In the genomic region with DNA sequence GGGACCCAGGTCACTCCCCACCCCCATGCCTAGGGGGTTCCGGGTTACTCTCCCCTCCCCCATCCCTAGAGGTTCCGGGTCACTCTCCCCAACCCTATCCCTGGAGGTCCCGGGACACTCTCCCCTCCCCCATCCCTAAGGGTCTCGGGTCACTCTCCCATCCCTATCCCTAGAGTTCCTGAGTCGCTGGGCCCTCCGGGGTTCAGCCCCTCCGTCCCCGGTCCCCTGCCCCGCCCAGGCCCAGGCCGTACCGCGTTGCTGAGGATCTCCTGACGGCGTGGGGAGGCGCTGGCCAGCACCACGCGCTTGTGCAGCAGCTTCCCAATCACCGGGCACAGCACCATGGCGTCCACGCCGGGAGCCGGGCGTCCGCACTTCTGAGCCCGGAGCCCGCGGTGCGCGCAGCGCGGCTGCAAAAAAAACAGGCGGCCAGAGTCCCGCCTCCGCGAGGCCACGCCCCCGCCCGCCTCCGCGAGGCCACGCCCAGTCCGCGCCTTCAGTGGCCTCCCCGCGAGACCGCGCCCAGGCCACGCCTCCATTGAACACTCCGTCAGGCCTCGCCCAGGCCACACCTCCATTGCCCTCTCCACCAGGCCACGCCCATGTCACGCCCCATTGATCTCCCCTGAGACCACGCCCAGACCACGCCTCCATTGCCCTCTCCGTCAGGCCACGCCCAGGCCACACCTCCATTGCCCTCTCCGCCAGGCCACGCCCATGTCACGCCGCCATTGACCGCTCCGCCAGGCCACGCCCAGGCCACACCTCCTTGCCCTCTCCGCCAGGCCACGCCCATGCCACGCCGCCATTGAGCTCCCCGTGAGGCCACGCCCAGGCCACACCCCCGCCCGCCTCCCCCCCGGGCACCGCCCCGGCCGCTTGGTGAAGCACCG, we compare ENCODE assay signal across 1 cellular context.
TF ChIP-seq lines count a peak whose summit lies in the region.

A gene with protein sequence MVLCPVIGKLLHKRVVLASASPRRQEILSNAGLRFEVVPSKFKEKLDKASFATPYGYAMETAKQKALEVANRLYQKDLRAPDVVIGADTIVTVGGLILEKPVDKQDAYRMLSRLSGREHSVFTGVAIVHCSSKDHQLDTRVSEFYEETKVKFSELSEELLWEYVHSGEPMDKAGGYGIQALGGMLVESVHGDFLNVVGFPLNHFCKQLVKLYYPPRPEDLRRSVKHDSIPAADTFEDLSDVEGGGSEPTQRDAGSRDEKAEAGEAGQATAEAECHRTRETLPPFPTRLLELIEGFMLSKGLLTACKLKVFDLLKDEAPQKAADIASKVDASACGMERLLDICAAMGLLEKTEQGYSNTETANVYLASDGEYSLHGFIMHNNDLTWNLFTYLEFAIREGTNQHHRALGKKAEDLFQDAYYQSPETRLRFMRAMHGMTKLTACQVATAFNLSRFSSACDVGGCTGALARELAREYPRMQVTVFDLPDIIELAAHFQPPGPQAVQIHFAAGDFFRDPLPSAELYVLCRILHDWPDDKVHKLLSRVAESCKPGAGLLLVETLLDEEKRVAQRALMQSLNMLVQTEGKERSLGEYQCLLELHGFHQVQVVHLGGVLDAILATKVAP (minus strand): TSS at position 413 of the 893 bp plus-strand sequence. CDS start 69 bp downstream, at position 344.

TF ChIP-seq in HepG2, 621 proteins besides CTCF, POLR2A, EP300 and RAD21 (continued from another document and continues in another):
- TF ChIP-seq, protein P1, sequence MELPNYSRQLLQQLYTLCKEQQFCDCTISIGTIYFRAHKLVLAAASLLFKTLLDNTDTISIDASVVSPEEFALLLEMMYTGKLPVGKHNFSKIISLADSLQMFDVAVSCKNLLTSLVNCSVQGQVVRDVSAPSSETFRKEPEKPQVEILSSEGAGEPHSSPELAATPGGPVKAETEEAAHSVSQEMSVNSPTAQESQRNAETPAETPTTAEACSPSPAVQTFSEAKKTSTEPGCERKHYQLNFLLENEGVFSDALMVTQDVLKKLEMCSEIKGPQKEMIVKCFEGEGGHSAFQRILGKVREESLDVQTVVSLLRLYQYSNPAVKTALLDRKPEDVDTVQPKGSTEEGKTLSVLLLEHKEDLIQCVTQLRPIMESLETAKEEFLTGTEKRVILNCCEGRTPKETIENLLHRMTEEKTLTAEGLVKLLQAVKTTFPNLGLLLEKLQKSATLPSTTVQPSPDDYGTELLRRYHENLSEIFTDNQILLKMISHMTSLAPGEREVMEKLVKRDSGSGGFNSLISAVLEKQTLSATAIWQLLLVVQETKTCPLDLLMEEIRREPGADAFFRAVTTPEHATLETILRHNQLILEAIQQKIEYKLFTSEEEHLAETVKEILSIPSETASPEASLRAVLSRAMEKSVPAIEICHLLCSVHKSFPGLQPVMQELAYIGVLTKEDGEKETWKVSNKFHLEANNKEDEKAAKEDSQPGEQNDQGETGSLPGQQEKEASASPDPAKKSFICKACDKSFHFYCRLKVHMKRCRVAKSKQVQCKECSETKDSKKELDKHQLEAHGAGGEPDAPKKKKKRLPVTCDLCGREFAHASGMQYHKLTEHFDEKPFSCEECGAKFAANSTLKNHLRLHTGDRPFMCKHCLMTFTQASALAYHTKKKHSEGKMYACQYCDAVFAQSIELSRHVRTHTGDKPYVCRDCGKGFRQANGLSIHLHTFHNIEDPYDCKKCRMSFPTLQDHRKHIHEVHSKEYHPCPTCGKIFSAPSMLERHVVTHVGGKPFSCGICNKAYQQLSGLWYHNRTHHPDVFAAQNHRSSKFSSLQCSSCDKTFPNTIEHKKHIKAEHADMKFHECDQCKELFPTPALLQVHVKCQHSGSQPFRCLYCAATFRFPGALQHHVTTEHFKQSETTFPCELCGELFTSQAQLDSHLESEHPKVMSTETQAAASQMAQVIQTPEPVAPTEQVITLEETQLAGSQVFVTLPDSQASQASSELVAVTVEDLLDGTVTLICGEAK (IDR thresholded peaks at IDR 0.05): no peak
- TF ChIP-seq, protein P1 (CRISPR knock-in tag; IDR thresholded peaks at IDR 0.05): peak; percentile 46; the same call in 1 of the 2 replicates
- TF ChIP-seq HOXA3 (CRISPR knock-in tag; IDR thresholded peaks at IDR 0.05) (peak; percentile 25; the same call in 1 of the 2 replicates), TAF15 (IDR thresholded peaks at IDR 0.05; ENCODE audit: low read depth, low read length, poor library complexity, severe bottlenecking) (no peak), SIN3A (IDR thresholded peaks at IDR 0.05; ENCODE audit: borderline replicate concordance, low read depth, low read length) (peak; percentile 79; the same call in 1 of the 2 replicates), BCL6 (CRISPR knock-in tag; IDR thresholded peaks at IDR 0.05) (no peak), HIVEP1 (CRISPR knock-in tag; IDR thresholded peaks at IDR 0.05) (0 out of 2 replicates have a peak, but pooled peaks have one; percentile 23), HMG20B (CRISPR knock-in tag; conservative IDR thresholded peaks at IDR 0.05) (no peak), ZFX (CRISPR knock-in tag; IDR thresholded peaks at IDR 0.05; ENCODE audit: low read depth) (peak; percentile 70; the same call in 1 of the 2 replicates), MAZ (IDR thresholded peaks at IDR 0.05; ENCODE audit: borderline replicate concordance, low read depth, low read length) (peak; percentile 26; the same call in 1 of the 2 replicates), MAZ (CRISPR knock-in tag; IDR thresholded peaks at IDR 0.05; ENCODE audit: low read depth) (no peak; the same call in 1 of the 2 replicates), XRCC5 (optimal IDR thresholded peaks at IDR 0.05; ENCODE audit: low read length) (peak; percentile 18), TAF1 (CRISPR knock-in tag; IDR thresholded peaks at IDR 0.05) (peak; percentile 96), ZNF749 (CRISPR knock-in tag; IDR thresholded peaks at IDR 0.05; ENCODE audit: borderline replicate concordance) (peak; percentile 35; the same call in 1 of the 2 replicates), ESRRA (CRISPR knock-in tag; IDR thresholded peaks at IDR 0.05; ENCODE audit: low read depth) (peak; percentile 67), ZBTB38 (CRISPR knock-in tag; IDR thresholded peaks at IDR 0.05) (peak; percentile 57; the same call in 1 of the 2 replicates), DR1 (CRISPR knock-in tag; IDR thresholded peaks at IDR 0.05) (peak; percentile 98), ATF7-NPFF (CRISPR knock-in tag; IDR thresholded peaks at IDR 0.05; ENCODE audit: low read depth) (peak; percentile 67; the same call in 1 of the 2 replicates), HDAC1 (CRISPR knock-in tag; IDR thresholded peaks at IDR 0.05) (peak; percentile 63; the same call in 1 of the 2 replicates), SMC3 (IDR thresholded peaks at IDR 0.05; ENCODE audit: low read length) (no peak), FOSL2 (CRISPR knock-in tag; IDR thresholded peaks at IDR 0.05) (0 out of 2 replicates have a peak, but pooled peaks have one; percentile 4), MEIS1 (CRISPR knock-in tag; IDR thresholded peaks at IDR 0.05; ENCODE audit: borderline replicate concordance) (0 out of 2 replicates have a peak, but pooled peaks have one; percentile 24), SMARCE1 (IDR thresholded peaks at IDR 0.05; ENCODE audit: borderline replicate concordance) (no peak), KDM4B (CRISPR knock-in tag; IDR thresholded peaks at IDR 0.05) (0 out of 2 replicates have a peak, but pooled peaks have one; percentile 28)
- TF ChIP-seq, protein P2, sequence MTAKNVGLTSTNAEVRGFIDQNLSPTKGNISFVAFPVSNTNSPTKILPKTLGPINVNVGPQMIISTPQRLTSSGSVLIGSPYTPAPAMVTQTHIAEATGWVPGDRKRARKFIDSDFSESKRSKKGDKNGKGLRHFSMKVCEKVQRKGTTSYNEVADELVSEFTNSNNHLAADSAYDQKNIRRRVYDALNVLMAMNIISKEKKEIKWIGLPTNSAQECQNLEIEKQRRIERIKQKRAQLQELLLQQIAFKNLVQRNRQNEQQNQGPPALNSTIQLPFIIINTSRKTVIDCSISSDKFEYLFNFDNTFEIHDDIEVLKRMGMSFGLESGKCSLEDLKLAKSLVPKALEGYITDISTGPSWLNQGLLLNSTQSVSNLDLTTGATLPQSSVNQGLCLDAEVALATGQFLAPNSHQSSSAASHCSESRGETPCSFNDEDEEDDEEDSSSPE (CRISPR knock-in tag; IDR thresholded peaks at IDR 0.05): peak; percentile 51; the same call in 1 of the 2 replicates
- TF ChIP-seq, protein P3, sequence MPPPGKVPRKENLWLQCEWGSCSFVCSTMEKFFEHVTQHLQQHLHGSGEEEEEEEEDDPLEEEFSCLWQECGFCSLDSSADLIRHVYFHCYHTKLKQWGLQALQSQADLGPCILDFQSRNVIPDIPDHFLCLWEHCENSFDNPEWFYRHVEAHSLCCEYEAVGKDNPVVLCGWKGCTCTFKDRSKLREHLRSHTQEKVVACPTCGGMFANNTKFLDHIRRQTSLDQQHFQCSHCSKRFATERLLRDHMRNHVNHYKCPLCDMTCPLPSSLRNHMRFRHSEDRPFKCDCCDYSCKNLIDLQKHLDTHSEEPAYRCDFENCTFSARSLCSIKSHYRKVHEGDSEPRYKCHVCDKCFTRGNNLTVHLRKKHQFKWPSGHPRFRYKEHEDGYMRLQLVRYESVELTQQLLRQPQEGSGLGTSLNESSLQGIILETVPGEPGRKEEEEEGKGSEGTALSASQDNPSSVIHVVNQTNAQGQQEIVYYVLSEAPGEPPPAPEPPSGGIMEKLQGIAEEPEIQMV (CRISPR knock-in tag; IDR thresholded peaks at IDR 0.05; ENCODE audit: low read depth): 0 out of 2 replicates have a peak, but pooled peaks have one; percentile 46
- TF ChIP-seq, protein P4, sequence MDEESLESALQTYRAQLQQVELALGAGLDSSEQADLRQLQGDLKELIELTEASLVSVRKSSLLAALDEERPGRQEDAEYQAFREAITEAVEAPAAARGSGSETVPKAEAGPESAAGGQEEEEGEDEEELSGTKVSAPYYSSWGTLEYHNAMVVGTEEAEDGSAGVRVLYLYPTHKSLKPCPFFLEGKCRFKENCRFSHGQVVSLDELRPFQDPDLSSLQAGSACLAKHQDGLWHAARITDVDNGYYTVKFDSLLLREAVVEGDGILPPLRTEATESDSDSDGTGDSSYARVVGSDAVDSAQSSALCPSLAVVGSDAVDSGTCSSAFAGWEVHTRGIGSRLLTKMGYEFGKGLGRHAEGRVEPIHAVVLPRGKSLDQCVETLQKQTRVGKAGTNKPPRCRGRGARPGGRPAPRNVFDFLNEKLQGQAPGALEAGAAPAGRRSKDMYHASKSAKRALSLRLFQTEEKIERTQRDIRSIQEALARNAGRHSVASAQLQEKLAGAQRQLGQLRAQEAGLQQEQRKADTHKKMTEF (CRISPR knock-in tag; IDR thresholded peaks at IDR 0.05): peak; percentile 48; the same call in 1 of the 2 replicates
- TF ChIP-seq, protein P5, sequence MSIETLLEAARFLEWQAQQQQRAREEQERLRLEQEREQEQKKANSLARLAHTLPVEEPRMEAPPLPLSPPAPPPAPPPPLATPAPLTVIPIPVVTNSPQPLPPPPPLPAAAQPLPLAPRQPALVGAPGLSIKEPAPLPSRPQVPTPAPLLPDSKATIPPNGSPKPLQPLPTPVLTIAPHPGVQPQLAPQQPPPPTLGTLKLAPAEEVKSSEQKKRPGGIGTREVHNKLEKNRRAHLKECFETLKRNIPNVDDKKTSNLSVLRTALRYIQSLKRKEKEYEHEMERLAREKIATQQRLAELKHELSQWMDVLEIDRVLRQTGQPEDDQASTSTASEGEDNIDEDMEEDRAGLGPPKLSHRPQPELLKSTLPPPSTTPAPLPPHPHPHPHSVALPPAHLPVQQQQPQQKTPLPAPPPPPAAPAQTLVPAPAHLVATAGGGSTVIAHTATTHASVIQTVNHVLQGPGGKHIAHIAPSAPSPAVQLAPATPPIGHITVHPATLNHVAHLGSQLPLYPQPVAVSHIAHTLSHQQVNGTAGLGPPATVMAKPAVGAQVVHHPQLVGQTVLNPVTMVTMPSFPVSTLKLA (IDR thresholded peaks at IDR 0.05): peak; percentile 68
- TF ChIP-seq, protein P6, sequence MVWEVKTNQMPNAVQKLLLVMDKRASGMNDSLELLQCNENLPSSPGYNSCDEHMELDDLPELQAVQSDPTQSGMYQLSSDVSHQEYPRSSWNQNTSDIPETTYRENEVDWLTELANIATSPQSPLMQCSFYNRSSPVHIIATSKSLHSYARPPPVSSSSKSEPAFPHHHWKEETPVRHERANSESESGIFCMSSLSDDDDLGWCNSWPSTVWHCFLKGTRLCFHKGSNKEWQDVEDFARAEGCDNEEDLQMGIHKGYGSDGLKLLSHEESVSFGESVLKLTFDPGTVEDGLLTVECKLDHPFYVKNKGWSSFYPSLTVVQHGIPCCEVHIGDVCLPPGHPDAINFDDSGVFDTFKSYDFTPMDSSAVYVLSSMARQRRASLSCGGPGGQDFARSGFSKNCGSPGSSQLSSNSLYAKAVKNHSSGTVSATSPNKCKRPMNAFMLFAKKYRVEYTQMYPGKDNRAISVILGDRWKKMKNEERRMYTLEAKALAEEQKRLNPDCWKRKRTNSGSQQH (CRISPR knock-in tag; IDR thresholded peaks at IDR 0.05; ENCODE audit: low read depth): no peak
- TF ChIP-seq, protein P7, sequence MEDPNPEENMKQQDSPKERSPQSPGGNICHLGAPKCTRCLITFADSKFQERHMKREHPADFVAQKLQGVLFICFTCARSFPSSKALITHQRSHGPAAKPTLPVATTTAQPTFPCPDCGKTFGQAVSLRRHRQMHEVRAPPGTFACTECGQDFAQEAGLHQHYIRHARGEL (CRISPR knock-in tag; IDR thresholded peaks at IDR 0.05): no peak
- TF ChIP-seq, protein P8, sequence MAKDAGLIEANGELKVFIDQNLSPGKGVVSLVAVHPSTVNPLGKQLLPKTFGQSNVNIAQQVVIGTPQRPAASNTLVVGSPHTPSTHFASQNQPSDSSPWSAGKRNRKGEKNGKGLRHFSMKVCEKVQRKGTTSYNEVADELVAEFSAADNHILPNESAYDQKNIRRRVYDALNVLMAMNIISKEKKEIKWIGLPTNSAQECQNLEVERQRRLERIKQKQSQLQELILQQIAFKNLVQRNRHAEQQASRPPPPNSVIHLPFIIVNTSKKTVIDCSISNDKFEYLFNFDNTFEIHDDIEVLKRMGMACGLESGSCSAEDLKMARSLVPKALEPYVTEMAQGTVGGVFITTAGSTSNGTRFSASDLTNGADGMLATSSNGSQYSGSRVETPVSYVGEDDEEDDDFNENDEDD (CRISPR knock-in tag; IDR thresholded peaks at IDR 0.05; ENCODE audit: borderline replicate concordance): peak; percentile 41; the same call in 1 of the 2 replicates
